24 cellular contexts compared by ENCODE assay signal in genomic region chr14:75631453-75631831, GRCh38. TPM values are rescaled to one million over a fixed set of nuclear protein-coding genes. Genes with fewer than 3 reads are reported as not detected.
DNase-seq lines count a peak whose midpoint lies in the region; ATAC-seq and TF ChIP-seq lines count a peak whose summit lies in the region.
"Had no signal": no experiment of that assay in that cellular context is flagged by ENCODE, and none has a peak within 500 bp of the region (broad histone marks: within the 10 kb centered on the region; RNA-seq: fewer than 3 reads in every experiment).

No MANE protein-coding gene starts in this region.

- peaks cover 22% of the 10 kb centered on the region for H3K4me1 Mint-ChIP-seq in endodermal cell
- H3K4me1 Mint-ChIP-seq: activated CD8-positive, alpha-beta memory T cell treated with anti-CD3 and anti-CD28 coated beads, Interleukin-2, amount 10 ng/mL, durations not matched to agents 7 days and 5 days; activated naive CD8-positive, alpha-beta T cell treated with anti-CD3 and anti-CD28 coated beads, Interleukin-2, amount 10 ng/mL, durations not matched to agents 7 days and 5 days; activated T-helper 17 cell treated with anti-CD3 and anti-CD28 coated beads, Interleukin-2, amount 50 U/mL, for 72 hours; IgD-negative memory B cell; naive thymus-derived CD4-positive, alpha-beta T cell had no signal

- H3K36me3 ChIP-seq in endodermal cell (ENCODE audit: control insufficient read depth, insufficient read depth, low read length) (peaks cover 11% of the 10 kb centered on the region), testis (ENCODE audit: low read depth, missing control alignments) (peaks cover 4% of the 10 kb centered on the region)
- H3K36me3 ChIP-seq: BE2C, colonic mucosa had no signal

- no peak for TF ChIP-seq POLR2A in testis (IDR thresholded peaks at IDR 0.05)

- H3K27me3 ChIP-seq in endodermal cell (ENCODE audit: control insufficient read depth, insufficient read depth, low read length, poor library complexity, severe bottlenecking): no peaks in the 10 kb centered on the region
- no peaks in the 10 kb centered on the region for H3K27me3 ChIP-seq in testis
- H3K27me3 ChIP-seq: BE2C, colonic mucosa had no signal

- peaks cover 2% of the 10 kb centered on the region for H3K4me1 ChIP-seq in endodermal cell (ENCODE audit: control insufficient read depth, insufficient read depth, low read length)
- H3K4me1 ChIP-seq in testis: peaks cover 36% of the 10 kb centered on the region
- H3K4me1 ChIP-seq: colonic mucosa, lower lobe of right lung, parathyroid adenoma had no signal

- no peaks in the 10 kb centered on the region for H3K9me3 ChIP-seq in endodermal cell (ENCODE audit: control insufficient read depth, low read length)
- H3K9me3 ChIP-seq in testis: no peaks in the 10 kb centered on the region
- H3K9me3 ChIP-seq: BE2C, colonic mucosa, lower lobe of right lung had no signal

- TF ChIP-seq CTCF in endodermal cell (conservative IDR thresholded peaks at IDR 0.05): no peak
- no peak for TF ChIP-seq CTCF in testis (IDR thresholded peaks at IDR 0.05)

- H3K27ac ChIP-seq in endodermal cell (ENCODE audit: low read depth, low read length) (no peak overlapping the region), testis (peak overlapping the region; percentile 56 to 69)
- H3K27ac ChIP-seq: 22Rv1, colonic mucosa, lower lobe of right lung, parathyroid adenoma had no signal

- H3K4me3 ChIP-seq in endodermal cell (ENCODE audit: low read length) (no peak overlapping the region), testis (no peak overlapping the region)
- H3K4me3 ChIP-seq: colonic mucosa, lower lobe of right lung had no signal

- peaks cover 14% of the 10 kb centered on the region for H3K36me3 Mint-ChIP-seq in endodermal cell (ENCODE audit: low read depth)
- H3K36me3 Mint-ChIP-seq: activated naive CD8-positive, alpha-beta T cell treated with anti-CD3 and anti-CD28 coated beads, Interleukin-2, amount 10 ng/mL, durations not matched to agents 7 days and 5 days had no signal

- no peak overlapping the region for H3K9ac ChIP-seq in endodermal cell (ENCODE audit: extremely low read depth, low read length, poor library complexity, severe bottlenecking)
- H3K9ac ChIP-seq: parathyroid adenoma had no signal

- peak overlapping the region; percentile 21 for H3K4me3 Mint-ChIP-seq in endodermal cell
- H3K4me3 Mint-ChIP-seq: activated CD8-positive, alpha-beta memory T cell treated with anti-CD3 and anti-CD28 coated beads, Interleukin-2, amount 10 ng/mL, durations not matched to agents 7 days and 5 days; activated naive CD8-positive, alpha-beta T cell treated with anti-CD3 and anti-CD28 coated beads, Interleukin-2, amount 10 ng/mL, durations not matched to agents 7 days and 5 days; activated T-helper 17 cell treated with anti-CD3 and anti-CD28 coated beads, Interleukin-2, amount 50 U/mL, for 72 hours; IgD-negative memory B cell; naive thymus-derived CD4-positive, alpha-beta T cell; stimulated activated naive CD8-positive, alpha-beta T cell treated with anti-CD3 and anti-CD28 coated beads, Interleukin-15, Interleukin-2, amounts not matched to agents 100 ng/mL and 50 ng/mL, for 24 hours; type B pancreatic cell had no signal

- 71 to 83% methylated on average over 2 to 4 of the region's 5 CpGs for WGBS in endodermal cell (ENCODE audit: insufficient coverage in 1 of 2, insufficient read length in 1 of 2), 2 experiments
- 31 to 40% methylated on average over 5 of the region's 5 CpGs for WGBS in testis, 2 donors

- peak overlapping the region; percentile 92 for H3K27ac Mint-ChIP-seq in endodermal cell
- H3K27ac Mint-ChIP-seq: activated CD8-positive, alpha-beta memory T cell treated with anti-CD3 and anti-CD28 coated beads, Interleukin-2, amount 10 ng/mL, durations not matched to agents 7 days and 5 days; activated naive CD8-positive, alpha-beta T cell treated with anti-CD3 and anti-CD28 coated beads, Interleukin-2, amount 10 ng/mL, durations not matched to agents 7 days and 5 days; activated T-helper 17 cell treated with anti-CD3 and anti-CD28 coated beads, Interleukin-2, amount 50 U/mL, for 72 hours; IgD-negative memory B cell; naive thymus-derived CD4-positive, alpha-beta T cell; stimulated activated naive CD8-positive, alpha-beta T cell treated with anti-CD3 and anti-CD28 coated beads, Interleukin-15, Interleukin-2, amounts not matched to agents 100 ng/mL and 50 ng/mL, for 24 hours; type B pancreatic cell had no signal

- ATAC-seq in GM21825 (IDR thresholded peaks at IDR 0.05; ENCODE audit: unreplicated experiment): no peak
- ATAC-seq: activated CD8-positive, alpha-beta memory T cell treated with anti-CD3 and anti-CD28 coated beads, Interleukin-2, amount 10 ng/mL, durations not matched to agents 7 days and 5 days; activated T-helper 17 cell treated with anti-CD3 and anti-CD28 coated beads, Interleukin-2, amount 50 U/mL, for 72 hours; lower lobe of right lung; naive thymus-derived CD4-positive, alpha-beta T cell had no signal

- no peaks in the 10 kb centered on the region for H3K27me3 Mint-ChIP-seq in endodermal cell (ENCODE audit: insufficient read depth)
- H3K27me3 Mint-ChIP-seq: activated CD8-positive, alpha-beta memory T cell treated with anti-CD3 and anti-CD28 coated beads, Interleukin-2, amount 10 ng/mL, durations not matched to agents 7 days and 5 days; activated naive CD8-positive, alpha-beta T cell treated with anti-CD3 and anti-CD28 coated beads, Interleukin-2, amount 10 ng/mL, durations not matched to agents 7 days and 5 days; activated T-helper 17 cell treated with anti-CD3 and anti-CD28 coated beads, Interleukin-2, amount 50 U/mL, for 72 hours; naive thymus-derived CD4-positive, alpha-beta T cell had no signal

- no peaks in the 10 kb centered on the region for H3K9me3 Mint-ChIP-seq in endodermal cell
- H3K9me3 Mint-ChIP-seq: activated naive CD8-positive, alpha-beta T cell treated with anti-CD3 and anti-CD28 coated beads, Interleukin-2, amount 10 ng/mL, durations not matched to agents 7 days and 5 days; activated T-helper 17 cell treated with anti-CD3 and anti-CD28 coated beads, Interleukin-2, amount 50 U/mL, for 72 hours; IgD-negative memory B cell; naive thymus-derived CD4-positive, alpha-beta T cell; stimulated activated naive CD8-positive, alpha-beta T cell treated with anti-CD3 and anti-CD28 coated beads, Interleukin-15, Interleukin-2, amounts not matched to agents 100 ng/mL and 50 ng/mL, for 24 hours had no signal

- DNase-seq in DMS79 treated with DMSO at 0.1 percent for 48 hours (lab: John Stamatoyannopoulos, UW): peak; percentile 53
- DNase-seq in DMS79 (lab: John Stamatoyannopoulos, UW): no peak
- peak; percentile 76 for DNase-seq in endodermal cell
- DNase-seq in islet precursor cell: peak; percentile 79
- peak; percentile 64 for DNase-seq in testis
- no peak for DNase-seq in SIG-M5 (lab: John Stamatoyannopoulos, UW)
- no peak for DNase-seq in HuH-7 (ENCODE audit: low spot score)
- DNase-seq: activated CD8-positive, alpha-beta memory T cell treated with anti-CD3 and anti-CD28 coated beads, Interleukin-2, amount 10 ng/mL, durations not matched to agents 7 days and 5 days; activated naive CD8-positive, alpha-beta T cell treated with anti-CD3 and anti-CD28 coated beads, Interleukin-2, amount 10 ng/mL, durations not matched to agents 7 days and 5 days; BE2C; Calu3; colonic mucosa; HCEC 1CT; hypothalamus; lower lobe of right lung; naive thymus-derived CD4-positive, alpha-beta T cell; NCI-H510A had no signal

- intact Hi-C loops in testis (cut with DNase I; ENCODE audit: low total_unique reads): no loop called here

RNA-seq across cellular contexts. Expression of gene ERG28, which starts 29.2 kb away (rescaled TPM):
- 10 to 100 TPM; 32.2 to 36.3 TPM for total RNA-seq in endodermal cell
- polyA plus RNA-seq in endodermal cell (2013, experiment 1 of 2): 39.3 TPM
- polyA plus RNA-seq in endodermal cell (2013, experiment 2 of 2): 39.0 TPM
- 10 to 100 TPM; 60.0 to 64.4 TPM for total RNA-seq in testis
- 103 TPM for polyA plus RNA-seq in testis (ENCODE audit: insufficient read depth, low read depth, low replicate concordance)

RNA-seq across cellular contexts. Expression of gene TTLL5, which starts 29.6 kb away (rescaled TPM):
- 10 to 100 TPM; 50.5 to 54.2 TPM for total RNA-seq in endodermal cell
- polyA plus RNA-seq in endodermal cell (2013, experiment 1 of 2): 22.0 TPM
- polyA plus RNA-seq in endodermal cell (2013, experiment 2 of 2): 22.6 TPM
- total RNA-seq in testis: 100 to 1,000 TPM; 112 to 155 TPM
- 318 TPM for polyA plus RNA-seq in testis (ENCODE audit: insufficient read depth, low read depth, low replicate concordance)

RNA-seq across cellular contexts. Expression of gene FLVCR2, which starts 53.0 kb away (rescaled TPM):
- total RNA-seq in endodermal cell: 1 to 10 TPM; 6.2 to 8.9 TPM
- 4.7 TPM for polyA plus RNA-seq in endodermal cell (2013, experiment 1 of 2)
- 4.8 TPM for polyA plus RNA-seq in endodermal cell (2013, experiment 2 of 2)
- 10 to 100 TPM; 38.5 to 45.0 TPM for total RNA-seq in testis
- 49.6 TPM for polyA plus RNA-seq in testis (ENCODE audit: insufficient read depth, low read depth, low replicate concordance)

Comparison
In these comparisons a context has a peak if more than half of its experiments do, and no peak if none do; other contexts are left out.
1. DNase-seq: peak in DMS79 treated with DMSO at 0.1 percent for 48 hours (single experiment), endodermal cell (single experiment), islet precursor cell (single experiment) and testis (single experiment); none in DMS79 (single experiment), SIG-M5 (single experiment) and HuH-7 (single experiment).
2. RNA of gene FLVCR2, which starts 53.0 kb away (total RNA-seq): 38.5 to 45.0 TPM in testis; 6.2 to 8.9 TPM in endodermal cell; every median in the first group is over 4 times any median in the second.